20 cellular contexts compared by ENCODE assay signal in the genomic region with DNA sequence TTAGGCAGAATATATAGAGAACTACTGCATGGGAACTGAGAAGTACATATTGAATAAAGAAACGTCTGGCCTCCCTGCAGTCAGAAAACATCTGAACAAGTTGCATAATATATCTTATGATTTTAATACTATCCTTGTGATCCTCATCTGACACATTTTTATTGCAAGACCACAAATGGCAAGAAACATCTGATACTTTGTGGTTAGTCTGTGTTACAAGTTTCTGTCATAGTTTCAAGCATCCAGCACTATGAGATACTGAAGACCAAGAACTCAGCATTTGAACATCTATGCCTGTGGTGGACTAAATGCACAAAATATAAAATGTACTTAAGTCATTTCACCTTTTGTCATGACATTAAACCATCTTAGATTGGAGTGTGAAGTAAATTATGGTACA.
A peak's percentile ranks its signal among the peaks of the same experiment; 100 is the strongest.
DNase-seq lines count a peak whose midpoint lies in the region; ATAC-seq, FAIRE-seq and TF ChIP-seq lines count a peak whose summit lies in the region.
"Had no signal": no experiment of that assay in that cellular context is flagged by ENCODE, and none has a peak within 500 bp of the region (broad histone marks: within the 10 kb centered on the region; RNA-seq: fewer than 3 reads in every experiment).

No MANE protein-coding gene starts in this region.

- no TSS peak for BruUV-seq in K562 (replicated peaks; lab: Mats Ljungman, UMichigan)

- H3K4me2 ChIP-seq in MM.1S (ENCODE audit: low read depth, low read length) (no peak overlapping the region), K562 (ENCODE audit: insufficient read depth, low read length) (no peak overlapping the region)
- H3K4me2 ChIP-seq: A549, PC-9 had no signal

- DNase-seq in BJ (ENCODE audit: low read depth) (peak; percentile 0), MM.1S (peak; percentile 34), K562 (ENCODE audit: extremely low read depth in 1 of 4, low spot score in 3 of 4) (no peak), myocyte (ENCODE audit: low read depth) (peak; percentile 43), pons (ENCODE audit: low spot score) (no peak)
- DNase-seq in activated T-helper 1 cell treated with anti-CD3 and anti-CD28 coated beads, Interleukin-12 subunit alpha, Interleukin-12 subunit beta, Interleukin-2, Interleukin-4 antibody, amounts not matched to agents 30 ng/mL and 10 ng/mL and 1 ng/mL, durations not matched to agents 14 hours and 24 hours and 36 hours (ENCODE audit: low spot score), result no peak
- DNase-seq in activated naive CD4-positive, alpha-beta T cell treated with anti-CD3 and anti-CD28 coated beads, Interleukin-2, amount 50 U/mL, for 16 hours, result no peak
- DNase-seq: AML-193, COR-L47, DMS153, H7, IMR-90, Kasumi-1, NCI-H1417 treated with DMSO at 0.1 percent for 48 hours, NCI-H2029 treated with DMSO at 0.1 percent for 48 hours, NCI-H2171 treated with DMSO at 0.1 percent for 48 hours, NCI-H446 treated with DMSO at 0.1 percent for 48 hours, NCI-H774, PC-9 had no signal

- 0% methylated on average over 1 of the region's 1 CpG for WGBS in K562 (ENCODE audit: insufficient coverage, low coverage, missing lambda C conversion rate)

- H3K9me1 ChIP-seq in K562 (ENCODE audit: control insufficient read depth, insufficient read depth, low read length), result no peaks in the 10 kb centered on the region

- POLR2A ChIA-PET in BJ (lab: Charles Lee) (no interaction called here), K562 (lab: Yijun Ruan, JAX) (interaction anchor here (0.6 kb wide), 1 partner anchor 12 kb away, joined by 5 read pairs; no protein-coding TSS in a partner anchor)

- peaks cover 3% of the 10 kb centered on the region for H3K9me3 Mint-ChIP-seq in activated T-helper 1 cell treated with anti-CD3 and anti-CD28 coated beads, Interleukin-12 subunit alpha, Interleukin-12 subunit beta, Interleukin-2, Interleukin-4 antibody, amounts not matched to agents 30 ng/mL and 10 ng/mL and 1 ng/mL, durations not matched to agents 14 hours and 24 hours and 36 hours

- no peaks in the 10 kb centered on the region for H3K27me3 Mint-ChIP-seq in activated T-helper 1 cell treated with anti-CD3 and anti-CD28 coated beads, Interleukin-12 subunit alpha, Interleukin-12 subunit beta, Interleukin-2, Interleukin-4 antibody, amounts not matched to agents 30 ng/mL and 10 ng/mL and 1 ng/mL, durations not matched to agents 14 hours and 24 hours and 36 hours (ENCODE audit: insufficient read depth)

- intact Hi-C loops in K562 (cut with micrococcal nuclease), result no loop called here
- intact Hi-C loops in activated T-helper 1 cell treated with anti-CD3 and anti-CD28 coated beads, Interleukin-12 subunit alpha, Interleukin-12 subunit beta, Interleukin-2, Interleukin-4 antibody, amounts not matched to agents 30 ng/mL and 10 ng/mL and 1 ng/mL, durations not matched to agents 14 hours and 24 hours and 36 hours (cut with micrococcal nuclease), result no loop called here

- H3K4me3 Mint-ChIP-seq in activated T-helper 1 cell treated with anti-CD3 and anti-CD28 coated beads, Interleukin-12 subunit alpha, Interleukin-12 subunit beta, Interleukin-2, Interleukin-4 antibody, amounts not matched to agents 30 ng/mL and 10 ng/mL and 1 ng/mL, durations not matched to agents 14 hours and 24 hours and 36 hours, result no peak overlapping the region

- H3K27me3 ChIP-seq in BJ (ENCODE audit: control insufficient read depth, insufficient read depth, low read length) (no peaks in the 10 kb centered on the region), MM.1S (replicated peaks; ENCODE audit: insufficient read depth, low read length) (no peaks in the 10 kb centered on the region), K562 (ENCODE audit: control insufficient read depth in 2 of 2, insufficient read depth in 2 of 2, low read length in 2 of 2) (no peaks in the 10 kb centered on the region)

- H3K36me3 ChIP-seq in BJ (ENCODE audit: control insufficient read depth, insufficient read depth, low read length) (no peaks in the 10 kb centered on the region), MM.1S (replicated peaks; ENCODE audit: insufficient read depth, low read length) (no peaks in the 10 kb centered on the region), K562 (ENCODE audit: control insufficient read depth, insufficient read depth, low read length) (no peaks in the 10 kb centered on the region)

- H2AFZ ChIP-seq in MM.1S (ENCODE audit: low read length) (no peak overlapping the region), K562 (ENCODE audit: low read depth, low read length) (no peak overlapping the region)

- H3K4me1 ChIP-seq in MM.1S (ENCODE audit: low read length), result no peaks in the 10 kb centered on the region
- no peaks in the 10 kb centered on the region for H3K4me1 ChIP-seq in K562 (replicated peaks in 1 of 2; ENCODE audit: control insufficient read depth in 2 of 2, insufficient read depth in 2 of 2, low read length in 2 of 2)
- H3K4me1 ChIP-seq: A549 had no signal

- no peak overlapping the region for H3K27ac Mint-ChIP-seq in activated T-helper 1 cell treated with anti-CD3 and anti-CD28 coated beads, Interleukin-12 subunit alpha, Interleukin-12 subunit beta, Interleukin-2, Interleukin-4 antibody, amounts not matched to agents 30 ng/mL and 10 ng/mL and 1 ng/mL, durations not matched to agents 14 hours and 24 hours and 36 hours

- H3K27ac ChIP-seq in MM.1S (ENCODE audit: low read length) (no peak overlapping the region), K562 (ENCODE audit: extremely low read depth, low read depth, low read length) (no peak overlapping the region)
- H3K27ac ChIP-seq: A549, PC-9 had no signal

- CTCF ChIA-PET in BJ (lab: Yijun Ruan, JAX), result no interaction called here
- CTCF ChIA-PET in K562 (lab: Yijun Ruan, JAX; ENCODE audit: low intra/inter-chr PET ratio), result no interaction called here

- TF ChIP-seq POLR2A in K562 (conservative IDR thresholded peaks at IDR 0.05), result no peak

- TF ChIP-seq CTCF in BJ (IDR thresholded peaks at IDR 0.05; ENCODE audit: insufficient read depth, low read depth, low read length) (no peak), MM.1S (IDR thresholded peaks at IDR 0.05; ENCODE audit: low read length) (no peak), K562 (IDR thresholded peaks at IDR 0.05 in 2 of 3, conservative IDR thresholded peaks at IDR 0.05 in 1 of 3; ENCODE audit: insufficient read depth in 2 of 3, low read depth in 1 of 3, low read length in 3 of 3) (no peak)

- no peaks in the 10 kb centered on the region for H3K9me3 ChIP-seq in MM.1S (replicated peaks; ENCODE audit: insufficient read depth, low read length)
- H3K9me3 ChIP-seq in K562 (replicated peaks; ENCODE audit: control insufficient read depth, insufficient read depth, low read depth, low read length), result peaks cover 3% of the 10 kb centered on the region; the same call in 1 of the 2 replicates
- H3K9me3 ChIP-seq: A549 had no signal

- ATAC-seq in K562, result no peak
- ATAC-seq: A549 had no signal

- H3F3A ChIP-seq in MM.1S (ENCODE audit: insufficient read depth, low read length), result no peaks in the 10 kb centered on the region

- TF ChIP-seq EP300 in K562 (IDR thresholded peaks at IDR 0.05; ENCODE audit: low read length), result no peak

- FAIRE-seq in K562 (lab: Jason Lieb, UNC), result no peak
- FAIRE-seq: A549 had no signal

- no peak for TF ChIP-seq RAD21 in K562 (CRISPR knock-in tag; conservative IDR thresholded peaks at IDR 0.05 in 1 of 2, IDR thresholded peaks at IDR 0.05 in 1 of 2)

- H3K36me3 Mint-ChIP-seq in activated T-helper 1 cell treated with anti-CD3 and anti-CD28 coated beads, Interleukin-12 subunit alpha, Interleukin-12 subunit beta, Interleukin-2, Interleukin-4 antibody, amounts not matched to agents 30 ng/mL and 10 ng/mL and 1 ng/mL, durations not matched to agents 14 hours and 24 hours and 36 hours (ENCODE audit: low read depth), result no peaks in the 10 kb centered on the region

- no peaks in the 10 kb centered on the region for H3K9me2 ChIP-seq in MM.1S (replicated peaks; ENCODE audit: insufficient read depth, low read length)

- no peaks in the 10 kb centered on the region for H3K4me1 Mint-ChIP-seq in activated T-helper 1 cell treated with anti-CD3 and anti-CD28 coated beads, Interleukin-12 subunit alpha, Interleukin-12 subunit beta, Interleukin-2, Interleukin-4 antibody, amounts not matched to agents 30 ng/mL and 10 ng/mL and 1 ng/mL, durations not matched to agents 14 hours and 24 hours and 36 hours (ENCODE audit: low read depth)

- H4K20me1 ChIP-seq in MM.1S (ENCODE audit: insufficient read depth, low read length) (no peaks in the 10 kb centered on the region), K562 (replicated peaks; ENCODE audit: control insufficient read depth, insufficient read depth, low read length) (no peaks in the 10 kb centered on the region)

- in situ Hi-C loops in K562 (cut with MboI), result no loop called here

- H3K4me3 ChIP-seq in BJ (ENCODE audit: low read depth, low read length), result no peak overlapping the region
- no peak overlapping the region for H3K4me3 ChIP-seq in MM.1S (ENCODE audit: low read length)
- H3K4me3 ChIP-seq in K562, result no peak overlapping the region
- H3K4me3 ChIP-seq: A549, PC-9 had no signal

- H3K9ac ChIP-seq in MM.1S (ENCODE audit: low read length) (no peak overlapping the region), K562 (ENCODE audit: insufficient read depth in 1 of 2, low read depth in 2 of 2, low read length in 2 of 2) (no peak overlapping the region)

- H3K79me2 ChIP-seq in MM.1S (ENCODE audit: low read length), result no peaks in the 10 kb centered on the region
- H3K79me2 ChIP-seq in K562 (ENCODE audit: control insufficient read depth, insufficient read depth, low read length), result no peaks in the 10 kb centered on the region

TF ChIP-seq in K562, 482 proteins besides CTCF, POLR2A, EP300 and RAD21 (continues in another document):
- no peak for TF ChIP-seq HSF4 (CRISPR knock-in tag; IDR thresholded peaks at IDR 0.05; ENCODE audit: borderline replicate concordance)
- TF ChIP-seq ELK3 (CRISPR knock-in tag; IDR thresholded peaks at IDR 0.05), result 0 out of 2 replicates have a peak, but pooled peaks have one; percentile 53
- TF ChIP-seq BCL6 (CRISPR knock-in tag; IDR thresholded peaks at IDR 0.05), result 0 out of 2 replicates have a peak, but pooled peaks have one; percentile 21
- TF ChIP-seq ZNF134 (CRISPR knock-in tag; conservative IDR thresholded peaks at IDR 0.05), result 0 out of 2 replicates have a peak, but pooled peaks have one; percentile 10

Comparison
In these comparisons a context has a peak if more than half of its experiments do, and no peak if none do; other contexts are left out.
1. DNase-seq: peak in BJ (single experiment), MM.1S (single experiment) and myocyte (single experiment); none in K562 (0 of 4), activated T-helper 1 cell treated with anti-CD3 and anti-CD28 coated beads, Interleukin-12 subunit alpha, Interleukin-12 subunit beta, Interleukin-2, Interleukin-4 antibody, amounts not matched to agents 30 ng/mL and 10 ng/mL and 1 ng/mL, durations not matched to agents 14 hours and 24 hours and 36 hours (single experiment), activated naive CD4-positive, alpha-beta T cell treated with anti-CD3 and anti-CD28 coated beads, Interleukin-2, amount 50 U/mL, for 16 hours (single experiment) and pons (single experiment).